In genomic region chr6:13526339-13526717, GRCh38 we compare ENCODE assay signal across 16 cellular contexts. TPM values are rescaled to one million over a fixed set of nuclear protein-coding genes. Genes with fewer than 3 reads are reported as not detected.
DNase-seq lines count a peak whose midpoint lies in the region; ATAC-seq and TF ChIP-seq lines count a peak whose summit lies in the region.
"Had no signal": no experiment of that assay in that cellular context is flagged by ENCODE, and none has a peak within 500 bp of the region (broad histone marks: within the 10 kb centered on the region; RNA-seq: fewer than 3 reads in every experiment).

No MANE protein-coding gene starts in this region.

- H3K4me1 ChIP-seq in colonic mucosa (no peaks in the 10 kb centered on the region), gastrocnemius medialis (peaks cover 47 to 52% of the 10 kb centered on the region in 2 donors)

- peaks cover 14% of the 10 kb centered on the region for H3K4me1 Mint-ChIP-seq in activated CD4-positive, alpha-beta T cell treated with anti-CD3 and anti-CD28 coated beads, Interleukin-2, amount 10 ng/mL, durations not matched to agents 7 days and 5 days
- peaks cover 15% of the 10 kb centered on the region for H3K4me1 Mint-ChIP-seq in activated CD4-positive, alpha-beta T cell treated with anti-CD3 and anti-CD28 coated beads for 36 hours

- CTCF ChIA-PET in activated CD4-positive, alpha-beta T cell treated with anti-CD3 and anti-CD28 coated beads, Interleukin-2, amount 10 ng/mL, durations not matched to agents 7 days and 5 days (lab: Charles Lee) = interaction anchor here (0.6 kb wide), 1 partner anchor 35 kb away, joined by 4 read pairs; no protein-coding TSS in a partner anchor
- CTCF ChIA-PET in activated CD4-positive, alpha-beta T cell treated with anti-CD3 and anti-CD28 coated beads for 36 hours (lab: Charles Lee) = interaction anchor here (0.7 to 0.8 kb wide), 2 partner anchors 189 to 366 kb away, joined by 3 read pairs; no protein-coding TSS in a partner anchor

- H3K27ac Mint-ChIP-seq in activated CD4-positive, alpha-beta T cell treated with anti-CD3 and anti-CD28 coated beads, Interleukin-2, amount 10 ng/mL, durations not matched to agents 7 days and 5 days = peak overlapping the region; percentile 71
- H3K27ac Mint-ChIP-seq in activated CD4-positive, alpha-beta T cell treated with anti-CD3 and anti-CD28 coated beads for 36 hours = no peak overlapping the region
- H3K27ac Mint-ChIP-seq: endodermal cell had no signal

- intact Hi-C loops in activated CD4-positive, alpha-beta T cell treated with anti-CD3 and anti-CD28 coated beads for 36 hours (cut with DNase I, micrococcal nuclease) = no loop called here
- intact Hi-C loops in colonic mucosa (cut with DNase I) (no loop called here), gastrocnemius medialis (cut with DNase I; ENCODE audit: low total_unique reads) (no loop called here)

- no peak for DNase-seq in activated CD4-positive, alpha-beta T cell treated with anti-CD3 and anti-CD28 coated beads, Interleukin-2, amount 10 ng/mL, durations not matched to agents 7 days and 5 days
- DNase-seq in activated CD4-positive, alpha-beta T cell treated with anti-CD3 and anti-CD28 coated beads for 36 hours = no peak
- DNase-seq in colonic mucosa (no peak), gastrocnemius medialis (no peak), NCI-H1105 (lab: John Stamatoyannopoulos, UW) (no peak), T1000 (lab: John Stamatoyannopoulos, UW) (no peak)
- DNase-seq: 8988T; activated CD4-positive, alpha-beta T cell treated with anti-CD3 and anti-CD28 coated beads for 4 hours; endodermal cell; T-helper 9 cell had no signal

- H3K36me3 ChIP-seq in colonic mucosa = no peaks in the 10 kb centered on the region
- no peaks in the 10 kb centered on the region for H3K36me3 ChIP-seq in gastrocnemius medialis
- H3K36me3 ChIP-seq: cardiac muscle cell had no signal

- no peak for ATAC-seq in activated CD4-positive, alpha-beta T cell treated with anti-CD3 and anti-CD28 coated beads for 36 hours
- ATAC-seq in HG03135 (IDR thresholded peaks at IDR 0.05; ENCODE audit: unreplicated experiment) = peak; percentile 16
- peak; percentile 1 to 3 for ATAC-seq in gastrocnemius medialis
- no peak for ATAC-seq in GM18907 (IDR thresholded peaks at IDR 0.05; ENCODE audit: unreplicated experiment)

- no peak overlapping the region for H3K9ac ChIP-seq in colonic mucosa (ENCODE audit: low read depth in 2 of 2, low read length in 2 of 2)

- in situ Hi-C loops in gastrocnemius medialis (cut with MboI; ENCODE audit: low sequenced_read_pairs in 4 of 4) = loop anchor here in 1 of 4 donors (25.0 kb wide), 1 partner anchor 114 kb away; no protein-coding TSS in a partner anchor

- no peaks in the 10 kb centered on the region for H3K27me3 Mint-ChIP-seq in activated CD4-positive, alpha-beta T cell treated with anti-CD3 and anti-CD28 coated beads, Interleukin-2, amount 10 ng/mL, durations not matched to agents 7 days and 5 days
- no peaks in the 10 kb centered on the region for H3K27me3 Mint-ChIP-seq in activated CD4-positive, alpha-beta T cell treated with anti-CD3 and anti-CD28 coated beads for 36 hours

- no peaks in the 10 kb centered on the region for H3K36me3 Mint-ChIP-seq in activated CD4-positive, alpha-beta T cell treated with anti-CD3 and anti-CD28 coated beads, Interleukin-2, amount 10 ng/mL, durations not matched to agents 7 days and 5 days (ENCODE audit: low read depth)
- H3K36me3 Mint-ChIP-seq in activated CD4-positive, alpha-beta T cell treated with anti-CD3 and anti-CD28 coated beads for 36 hours (ENCODE audit: low read depth) = no peaks in the 10 kb centered on the region

- no peak overlapping the region for H3K4me3 Mint-ChIP-seq in activated CD4-positive, alpha-beta T cell treated with anti-CD3 and anti-CD28 coated beads, Interleukin-2, amount 10 ng/mL, durations not matched to agents 7 days and 5 days
- no peak overlapping the region for H3K4me3 Mint-ChIP-seq in activated CD4-positive, alpha-beta T cell treated with anti-CD3 and anti-CD28 coated beads for 36 hours
- H3K4me3 Mint-ChIP-seq: endodermal cell, neural crest cell had no signal

- H3K27me3 ChIP-seq in colonic mucosa = no peaks in the 10 kb centered on the region
- no peaks in the 10 kb centered on the region for H3K27me3 ChIP-seq in gastrocnemius medialis
- H3K27me3 ChIP-seq: cardiac muscle cell had no signal

- TF ChIP-seq CTCF in colonic mucosa (IDR thresholded peaks at IDR 0.05) (no peak), gastrocnemius medialis (IDR thresholded peaks at IDR 0.05 in 4 of 5, conservative IDR thresholded peaks at IDR 0.05 in 1 of 5) (no peak)

- no peaks in the 10 kb centered on the region for H3K9me3 Mint-ChIP-seq in activated CD4-positive, alpha-beta T cell treated with anti-CD3 and anti-CD28 coated beads, Interleukin-2, amount 10 ng/mL, durations not matched to agents 7 days and 5 days
- H3K9me3 Mint-ChIP-seq in activated CD4-positive, alpha-beta T cell treated with anti-CD3 and anti-CD28 coated beads for 36 hours (ENCODE audit: low read depth) = no peaks in the 10 kb centered on the region
- H3K9me3 Mint-ChIP-seq: endodermal cell, neural crest cell had no signal

- POLR2A ChIA-PET in activated CD4-positive, alpha-beta T cell treated with anti-CD3 and anti-CD28 coated beads, Interleukin-2, amount 10 ng/mL, durations not matched to agents 7 days and 5 days (lab: Charles Lee) = no interaction called here
- POLR2A ChIA-PET in activated CD4-positive, alpha-beta T cell treated with anti-CD3 and anti-CD28 coated beads for 36 hours (lab: Charles Lee) = no interaction called here

- H3K9me3 ChIP-seq in colonic mucosa = no peaks in the 10 kb centered on the region
- H3K9me3 ChIP-seq in gastrocnemius medialis = no peaks in the 10 kb centered on the region

- no peak for TF ChIP-seq POLR2A in gastrocnemius medialis (IDR thresholded peaks at IDR 0.05)

- H3K4me3 ChIP-seq in colonic mucosa (no peak overlapping the region), gastrocnemius medialis (peak overlapping the region in 1 of 4 donors; percentile 21)
- H3K4me3 ChIP-seq: cardiac muscle cell, lung had no signal

- peak overlapping the region; percentile 22 for H3K27ac ChIP-seq in colonic mucosa
- peak overlapping the region; percentile 80 to 100 (median 88) for H3K27ac ChIP-seq in gastrocnemius medialis
- H3K27ac ChIP-seq: C4-2B, cardiac muscle cell had no signal

RNA-seq across cellular contexts. Expression of gene GFOD1, which starts 38.9 kb away (rescaled TPM):
- total RNA-seq in activated CD4-positive, alpha-beta T cell treated with anti-CD3 and anti-CD28 coated beads, Interleukin-2, amount 10 ng/mL, durations not matched to agents 7 days and 5 days = 1 to 10 TPM; 2.4 TPM
- total RNA-seq in activated CD4-positive, alpha-beta T cell treated with anti-CD3 and anti-CD28 coated beads for 36 hours = 1 to 10 TPM; 4.2 to 5.8 TPM
- total RNA-seq in colonic mucosa = 1 to 10 TPM; 6.9 to 7.6 TPM
- total RNA-seq in gastrocnemius medialis = 10 to 100 TPM in 3 of 4 donors, 1 to 10 TPM in 1; 9.0 to 31.8 (median 16.9) TPM

RNA-seq across cellular contexts. Expression of gene SIRT5, which starts 48.1 kb away (rescaled TPM):
- 10 to 100 TPM; 14.3 to 19.4 TPM for total RNA-seq in activated CD4-positive, alpha-beta T cell treated with anti-CD3 and anti-CD28 coated beads, Interleukin-2, amount 10 ng/mL, durations not matched to agents 7 days and 5 days
- 10 to 100 TPM; 14.7 to 21.9 TPM for total RNA-seq in activated CD4-positive, alpha-beta T cell treated with anti-CD3 and anti-CD28 coated beads for 36 hours
- 10 to 100 TPM; 13.3 to 13.7 TPM for total RNA-seq in colonic mucosa
- 10 to 100 TPM; 16.1 to 18.0 (median 17.0) TPM for total RNA-seq in gastrocnemius medialis

Comparison
In these comparisons a context has a peak if more than half of its experiments do, and no peak if none do; other contexts are left out.
1. ATAC-seq: peak in HG03135 (single experiment) and gastrocnemius medialis (2 of 2); none in activated CD4-positive, alpha-beta T cell treated with anti-CD3 and anti-CD28 coated beads for 36 hours (single experiment) and GM18907 (single experiment).